In the genomic region with DNA sequence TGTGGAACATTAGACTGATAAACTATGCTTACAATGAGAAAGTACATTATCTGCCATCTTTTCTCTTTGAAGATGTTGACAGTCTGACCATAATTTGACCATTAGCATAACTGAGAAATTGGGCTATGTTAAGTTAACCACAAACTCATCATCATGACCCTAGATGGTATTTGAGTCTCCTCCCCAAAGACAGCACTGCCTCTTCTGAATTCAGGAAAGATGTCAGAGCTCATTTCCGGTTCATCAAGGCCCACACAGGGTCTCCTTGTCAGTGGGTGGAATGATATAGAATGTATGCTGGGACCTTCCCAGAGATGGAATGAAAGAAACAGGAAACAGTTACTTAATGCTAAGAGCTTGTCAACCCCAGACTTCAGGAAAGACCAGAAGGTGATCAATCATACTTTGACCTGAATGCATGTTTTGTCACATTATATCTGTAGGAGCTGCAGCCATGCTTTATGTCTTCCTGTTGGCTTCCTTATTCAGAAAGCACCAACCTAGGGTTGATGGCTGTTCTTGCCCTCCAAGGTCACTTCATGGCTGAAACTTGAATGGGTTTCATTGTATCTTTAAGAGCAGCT, we compare ENCODE assay signal across 13 cellular contexts.
DNase-seq lines count a peak whose midpoint lies in the region; ATAC-seq, FAIRE-seq and TF ChIP-seq lines count a peak whose summit lies in the region.
"Had no signal": no experiment of that assay in that cellular context is flagged by ENCODE, and none has a peak within 500 bp of the region (broad histone marks: within the 10 kb centered on the region; RNA-seq: fewer than 3 reads in every experiment).

No MANE protein-coding gene starts in this region.

- H3K4me1 ChIP-seq in GM23338 (ENCODE audit: insufficient read depth) = 0 out of 2 replicates have a peak, but pooled peaks cover 6% of the 10 kb centered on the region
- H3K4me1 ChIP-seq in SJCRH30 = peaks cover 34% of the 10 kb centered on the region
- H3K4me1 ChIP-seq in mesodermal cell (ENCODE audit: control insufficient read depth, insufficient read depth, low read length, poor library complexity, severe bottlenecking) = peaks cover 65% of the 10 kb centered on the region
- H3K4me1 ChIP-seq in pancreas = peaks cover 10 to 40% (median 36%) of the 10 kb centered on the region in 3 donors

- H3K27ac Mint-ChIP-seq in GM23338 = no peak overlapping the region

- no peak overlapping the region for H3K4me3 Mint-ChIP-seq in GM23338
- H3K4me3 Mint-ChIP-seq: stimulated activated naive B cell treated with anti-CD40 and anti-IgM and Interleukin-4, amounts not matched to agents 10 μg/mL and 1 μg/mL and 100 μg/mL, for 72 hours had no signal

- peaks cover 16% of the 10 kb centered on the region for H3K4me1 Mint-ChIP-seq in GM23338

- H3K4me3 ChIP-seq in GM23338 (no peak overlapping the region), SJCRH30 (no peak overlapping the region), mesodermal cell (ENCODE audit: extremely low read depth, insufficient read depth, low read length, poor library complexity, severe bottlenecking) (no peak overlapping the region), pancreas (no peak overlapping the region)
- H3K4me3 ChIP-seq: right atrium auricular region had no signal

- WGBS in mesodermal cell (ENCODE audit: insufficient coverage in 2 of 2), 2 experiments = 80% methylated on average over 1 of the region's 1 CpG; no CpG with 5 or more reads in 1 of the 2 experiments
- 79 to 86% methylated on average over 1 of the region's 1 CpG for WGBS in pancreas, 2 donors

- H3K36me3 ChIP-seq in GM23338 (ENCODE audit: insufficient read depth) (no peaks in the 10 kb centered on the region), SJCRH30 (no peaks in the 10 kb centered on the region), mesodermal cell (ENCODE audit: control insufficient read depth, insufficient read depth, low read length) (no peaks in the 10 kb centered on the region), pancreas (no peaks in the 10 kb centered on the region)
- H3K36me3 ChIP-seq: right atrium auricular region had no signal

- TF ChIP-seq CTCF in GM23338 (conservative IDR thresholded peaks at IDR 0.05; ENCODE audit: low read depth in 2 of 2) (no peak), pancreas (IDR thresholded peaks at IDR 0.05) (no peak)

- H3K9me3 Mint-ChIP-seq in GM23338 = no peaks in the 10 kb centered on the region
- H3K9me3 Mint-ChIP-seq: stimulated activated naive B cell treated with anti-CD40 and anti-IgM and Interleukin-4, amounts not matched to agents 10 μg/mL and 1 μg/mL and 100 μg/mL, for 72 hours had no signal

- H2AFZ ChIP-seq in GM23338 = peak overlapping the region; percentile 3; the same call in 1 of the 2 replicates

- no peak for ATAC-seq in GM23338
- ATAC-seq in pancreas = no peak
- ATAC-seq: Right ventricle myocardium inferior had no signal

- no peaks in the 10 kb centered on the region for H3K36me3 Mint-ChIP-seq in GM23338 (ENCODE audit: low read depth)
- H3K36me3 Mint-ChIP-seq: stimulated activated naive B cell treated with anti-CD40 and anti-IgM and Interleukin-4, amounts not matched to agents 10 μg/mL and 1 μg/mL and 100 μg/mL, for 72 hours had no signal

- H3K27me3 ChIP-seq in GM23338 (ENCODE audit: insufficient read depth) (no peaks in the 10 kb centered on the region), SJCRH30 (no peaks in the 10 kb centered on the region), pancreas (no peaks in the 10 kb centered on the region)
- H3K27me3 ChIP-seq: right atrium auricular region had no signal

- intact Hi-C loops in pancreas (cut with DNase I) = no loop called here

- H3K9me3 ChIP-seq in SJCRH30 (replicated peaks) (no peaks in the 10 kb centered on the region; the same call in 1 of the 2 replicates), mesodermal cell (ENCODE audit: control insufficient read depth, low read length) (no peaks in the 10 kb centered on the region), pancreas (no peaks in the 10 kb centered on the region)
- H3K9me3 ChIP-seq: right atrium auricular region had no signal

- peak; percentile 24 for DNase-seq in EL
- DNase-seq in GM23338 (ENCODE audit: low spot score) = no peak
- no peak for DNase-seq in SJCRH30
- DNase-seq in activated gamma-delta T cell (lab: John Stamatoyannopoulos, UW) = no peak
- no peak for DNase-seq in HPDE6-E6E7 (ENCODE audit: extremely low spot score)
- no peak for DNase-seq in pancreas
- no peak for DNase-seq in NK-92 (lab: John Stamatoyannopoulos, UW; ENCODE audit: unreplicated experiment)
- DNase-seq: cerebellar nuclear complex; stimulated activated naive B cell treated with anti-CD40 and anti-IgM and Interleukin-4, amounts not matched to agents 10 μg/mL and 1 μg/mL and 100 μg/mL, for 72 hours had no signal

- H3K27ac ChIP-seq in GM23338 (ENCODE audit: low read depth) (no peak overlapping the region), SJCRH30 (peak overlapping the region; percentile 76), mesodermal cell (ENCODE audit: low read depth, low read length, severe bottlenecking) (peak overlapping the region; percentile 92), pancreas (peak overlapping the region in 2 of 4 donors; percentile 15 to 38)
- H3K27ac ChIP-seq: C4-2B, right atrium auricular region had no signal

- no peak overlapping the region for H3K4me2 ChIP-seq in GM23338

- no peak for FAIRE-seq in pancreas (lab: Jason Lieb, UNC)

- H3K79me2 ChIP-seq in GM23338 (replicated peaks; ENCODE audit: insufficient read depth) = no peaks in the 10 kb centered on the region

- H3F3A ChIP-seq in GM23338 (replicated peaks; ENCODE audit: low read depth) = no peaks in the 10 kb centered on the region

- H3K27me3 Mint-ChIP-seq in GM23338 (ENCODE audit: insufficient read depth, low read depth, poor library complexity) = peaks cover 3% of the 10 kb centered on the region
- H3K27me3 Mint-ChIP-seq: stimulated activated naive B cell treated with anti-CD40 and anti-IgM and Interleukin-4, amounts not matched to agents 10 μg/mL and 1 μg/mL and 100 μg/mL, for 72 hours had no signal

- H4K20me1 ChIP-seq in GM23338 (replicated peaks; ENCODE audit: insufficient read depth) = no peaks in the 10 kb centered on the region

- 0 out of 2 replicates have a peak, but pooled peaks cover 11% of the 10 kb centered on the region for H3K9me2 ChIP-seq in GM23338 (ENCODE audit: insufficient read depth)

TF ChIP-seq in GM23338, 12 proteins besides CTCF, POLR2A, EP300 and RAD21 (continues in another document):
- TF ChIP-seq ZNF462 (CRISPR knock-in tag; IDR thresholded peaks at IDR 0.05) (no peak), NANOG (IDR thresholded peaks at IDR 0.05; ENCODE audit: borderline replicate concordance) (no peak), STAT1 (IDR thresholded peaks at IDR 0.05; ENCODE audit: unreplicated experiment) (no peak)
